In the genomic region with DNA sequence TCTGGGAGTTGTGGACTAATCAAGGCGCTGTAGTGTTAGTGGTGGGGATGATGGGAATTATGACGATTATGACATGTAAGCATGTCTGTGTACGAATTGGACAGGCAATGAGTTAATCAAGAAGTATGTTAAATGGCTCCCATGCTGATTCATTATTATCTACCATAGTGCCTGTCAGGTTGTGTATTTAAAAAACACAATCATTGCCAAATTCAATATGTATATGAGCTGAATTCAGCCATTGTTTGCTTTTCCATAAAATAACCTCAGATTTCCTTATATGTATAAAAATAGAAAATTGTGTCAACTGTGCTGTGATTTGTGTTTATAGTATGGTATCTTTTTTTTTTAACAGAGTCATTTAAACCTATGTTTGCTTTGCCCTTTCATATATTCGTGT, we compare ENCODE assay signal across 19 cellular contexts.
"Had no signal": no experiment of that assay in that cellular context is flagged by ENCODE, and none has a peak within 500 bp of the region (broad histone marks: within the 10 kb centered on the region; RNA-seq: fewer than 3 reads in every experiment).

No MANE protein-coding gene starts in this region.

- H3K27ac ChIP-seq: dorsolateral prefrontal cortex, epithelial cell of prostate, esophagus muscularis mucosa, left ventricle myocardium inferior, lower lobe of right lung, parathyroid adenoma, psoas muscle, right lobe of liver, testis, tibial nerve had no signal

- DNase-seq: cortex of kidney; dorsolateral prefrontal cortex; effector CD8-positive, alpha-beta T cell; immature natural killer cell; left ventricle myocardium inferior; lower lobe of right lung; occipital lobe; psoas muscle; retina; right lobe of liver; stimulated activated CD4-positive, alpha-beta T cell treated with anti-CD3 and anti-CD28 coated beads, Interleukin-4, amount 100 ng/mL, for 4 hours; stimulated activated naive B cell treated with anti-CD40 and anti-IgM and Interleukin-4, amounts not matched to agents 10 μg/mL and 1 μg/mL and 100 μg/mL, for 72 hours; stimulated activated naive CD8-positive, alpha-beta T cell treated with anti-CD3 and anti-CD28 coated beads, Interleukin-15, amount 100 ng/mL, for 72 hours; testis had no signal

- H3K4me3 ChIP-seq: dorsolateral prefrontal cortex, esophagus muscularis mucosa, left ventricle myocardium inferior, lower lobe of right lung, psoas muscle, right lobe of liver, testis, tibial nerve had no signal

- H3K27me3 ChIP-seq: dorsolateral prefrontal cortex, esophagus muscularis mucosa, right lobe of liver, testis, tibial nerve had no signal

- H3K9ac ChIP-seq: parathyroid adenoma had no signal

- H2AFZ ChIP-seq: parathyroid adenoma had no signal

- H3K36me3 ChIP-seq: lower lobe of right lung, right lobe of liver had no signal

- H3K9me3 ChIP-seq: right lobe of liver, testis had no signal

- FAIRE-seq: keratinocyte had no signal

- H3K4me1 ChIP-seq: parathyroid adenoma had no signal
